In the genomic region with DNA sequence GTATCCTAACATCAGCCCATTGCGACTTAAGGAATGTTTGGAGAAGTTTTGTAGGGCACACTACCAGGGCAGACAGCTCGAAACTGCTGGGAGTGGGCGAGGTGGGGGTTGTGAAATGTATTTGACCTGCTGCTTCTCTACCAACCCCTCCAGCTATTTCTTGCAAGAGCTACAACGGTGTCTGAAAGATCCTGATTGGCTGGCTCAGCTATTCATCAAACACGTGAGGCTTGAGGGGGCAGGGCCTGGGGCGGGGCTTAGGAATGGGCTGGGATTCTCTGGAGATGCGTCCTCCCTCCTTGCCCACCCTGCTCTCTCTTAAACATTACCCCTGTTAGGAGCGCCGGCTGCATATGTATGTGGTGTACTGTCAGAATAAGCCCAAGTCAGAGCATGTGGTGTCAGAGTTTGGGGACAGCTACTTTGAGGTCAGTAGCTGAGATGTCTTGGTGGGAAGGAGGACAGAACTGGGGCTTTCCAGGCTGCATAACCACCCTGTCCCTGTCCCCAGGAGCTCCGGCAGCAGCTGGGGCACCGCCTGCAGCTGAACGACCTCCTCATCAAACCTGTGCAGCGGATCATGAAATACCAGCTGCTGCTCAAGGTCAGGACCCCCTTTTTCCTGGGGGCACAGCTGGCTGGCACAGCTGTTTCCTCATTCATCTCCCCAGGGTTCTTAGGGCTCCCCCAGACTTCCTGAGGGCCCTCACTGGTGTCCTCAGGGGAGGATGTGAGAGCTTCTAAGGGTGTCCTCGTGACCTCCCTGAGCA, we compare ENCODE assay signal across 7 cellular contexts. TPM values are rescaled to one million over a fixed set of nuclear protein-coding genes. Genes with fewer than 3 reads are reported as not detected.
DNase-seq lines count a peak whose midpoint lies in the region; ATAC-seq and TF ChIP-seq lines count a peak whose summit lies in the region.

No MANE protein-coding gene starts in this region.

- TF ChIP-seq CTCF in GM13976 (IDR thresholded peaks at IDR 0.05; ENCODE audit: borderline replicate concordance, control extremely low read depth, extremely low read depth, insufficient read depth, missing control alignments): no peak

- intact Hi-C loops in left ventricle myocardium superior (cut with micrococcal nuclease): no loop called here

- in situ Hi-C loops in GM13976 (cut with MboI; ENCODE audit: low sequenced_read_pairs, unreplicated experiment): no loop called here

- ATAC-seq in GM19452 (IDR thresholded peaks at IDR 0.05; ENCODE audit: unreplicated experiment) (peak; percentile 57), HG03521 (IDR thresholded peaks at IDR 0.05; ENCODE audit: unreplicated experiment) (peak; percentile 44), left ventricle myocardium superior (no peak)

- peak; percentile 88 for DNase-seq in GM13976 (ENCODE audit: low spot score)
- peak; percentile 59 for DNase-seq in left ventricle myocardium superior
- DNase-seq in NK-92 (lab: John Stamatoyannopoulos, UW; ENCODE audit: unreplicated experiment): no peak
- DNase-seq in DMS79 (lab: John Stamatoyannopoulos, UW): no peak
- DNase-seq in NCI-H1092 (lab: John Stamatoyannopoulos, UW): no peak

RNA-seq across cellular contexts. Expression of gene ARHGEF25, which starts 3.1 kb away (rescaled TPM):
- total RNA-seq in left ventricle myocardium superior: 11.9 TPM

RNA-seq across cellular contexts. Expression of gene DTX3, which starts 9.7 kb away (rescaled TPM):
- total RNA-seq in left ventricle myocardium superior: 21.4 TPM

RNA-seq across cellular contexts. Expression of gene B4GALNT1, which starts 18.6 kb away (rescaled TPM):
- 5.1 TPM for total RNA-seq in left ventricle myocardium superior

RNA-seq across cellular contexts. Expression of gene PIP4K2C, which starts 23.4 kb away (rescaled TPM):
- 11.9 TPM for total RNA-seq in left ventricle myocardium superior

Comparison
In these comparisons a context has a peak if more than half of its experiments do, and no peak if none do; other contexts are left out.
1. DNase-seq: peak in GM13976 (single experiment) and left ventricle myocardium superior (single experiment); none in NK-92 (single experiment), DMS79 (single experiment) and NCI-H1092 (single experiment).